Comparison of ENCODE assay signal across 1 cellular context in genomic region chr12:46455648-46456352, GRCh38.
TF ChIP-seq lines count a peak whose summit lies in the region.

No MANE protein-coding gene starts in this region.

TF ChIP-seq in IMR-90, 13 proteins besides CTCF, POLR2A, EP300 and RAD21:
- no peak for TF ChIP-seq RFX5 (IDR thresholded peaks at IDR 0.05; ENCODE audit: low read depth, low read length)
TF ChIP-seq in IMR-90: peak in this region for 0.
